In the genomic region with DNA sequence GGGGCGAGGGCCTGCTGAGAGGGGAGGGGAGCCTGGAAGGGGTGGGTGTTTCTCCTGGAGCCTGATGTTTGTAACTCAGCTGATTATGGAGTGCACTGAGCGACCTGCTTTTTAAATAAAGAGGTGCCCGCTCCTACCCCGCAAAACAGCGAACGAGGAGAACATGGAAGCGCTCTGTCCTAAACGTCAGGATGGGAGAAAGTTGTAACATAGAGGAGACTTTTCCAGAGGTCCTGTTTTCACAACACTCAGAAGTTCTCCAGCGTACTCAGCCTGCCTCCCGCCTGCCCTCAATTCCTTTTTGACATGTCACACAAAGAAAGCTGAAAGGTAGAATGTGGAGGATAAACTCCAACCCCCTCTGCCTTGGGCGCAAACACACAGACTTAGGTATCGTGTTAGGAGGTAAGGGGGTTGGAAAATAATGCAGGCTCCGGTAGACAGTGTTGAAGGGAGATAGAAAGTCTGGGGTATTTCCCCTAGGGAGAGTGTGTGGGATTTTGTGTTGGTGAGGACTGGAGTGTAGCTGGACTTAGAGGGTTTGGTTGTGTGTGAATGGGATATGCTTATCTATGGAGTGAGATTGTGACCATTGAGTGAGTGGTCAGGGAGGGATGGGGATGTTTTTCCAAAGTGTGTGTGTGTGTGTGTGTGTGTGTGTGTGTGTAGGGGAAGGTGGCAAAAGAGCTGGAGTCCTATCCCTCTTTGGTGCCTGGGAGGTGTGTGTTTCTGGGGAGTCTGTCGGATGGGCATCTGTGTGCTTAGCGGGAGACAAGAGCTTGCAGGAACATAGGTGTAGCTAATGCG, we compare ENCODE assay signal across 1 cellular context.
A peak's percentile ranks its signal among the peaks of the same experiment; 100 is the strongest.
TF ChIP-seq lines count a peak whose summit lies in the region.

No MANE protein-coding gene starts in this region.

TF ChIP-seq in IMR-90, 13 proteins besides CTCF, POLR2A, EP300 and RAD21:
- TF ChIP-seq CHD1 (IDR thresholded peaks at IDR 0.05; ENCODE audit: low read depth, low read length) = no peak
- no peak for TF ChIP-seq MAFK (IDR thresholded peaks at IDR 0.05; ENCODE audit: low read depth, low read length)
- TF ChIP-seq MXI1 (IDR thresholded peaks at IDR 0.05; ENCODE audit: borderline replicate concordance, low read depth, low read length) = no peak
- TF ChIP-seq MAZ (IDR thresholded peaks at IDR 0.05; ENCODE audit: borderline replicate concordance, low read depth, low read length) = 0 out of 2 replicates have a peak, but pooled peaks have one; percentile 47
- TF ChIP-seq, protein P1, sequence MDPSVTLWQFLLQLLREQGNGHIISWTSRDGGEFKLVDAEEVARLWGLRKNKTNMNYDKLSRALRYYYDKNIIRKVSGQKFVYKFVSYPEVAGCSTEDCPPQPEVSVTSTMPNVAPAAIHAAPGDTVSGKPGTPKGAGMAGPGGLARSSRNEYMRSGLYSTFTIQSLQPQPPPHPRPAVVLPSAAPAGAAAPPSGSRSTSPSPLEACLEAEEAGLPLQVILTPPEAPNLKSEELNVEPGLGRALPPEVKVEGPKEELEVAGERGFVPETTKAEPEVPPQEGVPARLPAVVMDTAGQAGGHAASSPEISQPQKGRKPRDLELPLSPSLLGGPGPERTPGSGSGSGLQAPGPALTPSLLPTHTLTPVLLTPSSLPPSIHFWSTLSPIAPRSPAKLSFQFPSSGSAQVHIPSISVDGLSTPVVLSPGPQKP (IDR thresholded peaks at IDR 0.05; ENCODE audit: borderline replicate concordance, low read depth, low read length) = no peak
- TF ChIP-seq BHLHE40 (IDR thresholded peaks at IDR 0.05; ENCODE audit: low read depth, low read length) = no peak
- no peak for TF ChIP-seq SMC3 (IDR thresholded peaks at IDR 0.05; ENCODE audit: low read depth, low read length)
TF ChIP-seq in IMR-90: peak in this region for 1.
